Comparison of ENCODE assay signal across 8 cellular contexts in genomic region chr2:68908392-68908970, GRCh38. TPM values are rescaled to one million over a fixed set of nuclear protein-coding genes. Genes with fewer than 3 reads are reported as not detected.
DNase-seq lines count a peak whose midpoint lies in the region; TF ChIP-seq lines count a peak whose summit lies in the region.

No MANE protein-coding gene starts in this region.

- no peak overlapping the region for H3K27ac ChIP-seq in SK-N-SH (ENCODE audit: low read depth in 2 of 2, low read length in 1 of 2)

- CTCF ChIA-PET in SK-N-SH (lab: Yijun Ruan, JAX): interaction anchor here (0.5 to 7.8 kb wide), 14 partner anchors 9 to 511 kb away, joined by 3 to 156 read pairs (median 5); no protein-coding TSS in a partner anchor

- H3K36me3 ChIP-seq in SK-N-SH (replicated peaks in 1 of 2; ENCODE audit: control insufficient read depth in 1 of 2, insufficient read depth in 2 of 2, low read length in 1 of 2): no peaks in the 10 kb centered on the region
- H3K36me3 ChIP-seq in BE2C: no peaks in the 10 kb centered on the region

- H3K9me3 ChIP-seq in SK-N-SH (no peaks in the 10 kb centered on the region), BE2C (no peaks in the 10 kb centered on the region)

- 66% methylated on average over 4 of the region's 5 CpGs for WGBS in SK-N-SH (ENCODE audit: low lambda C conversion rate)

- no peak overlapping the region for H3K4me2 ChIP-seq in SK-N-SH

- H3K4me1 ChIP-seq in SK-N-SH (ENCODE audit: control insufficient read depth in 1 of 2, insufficient read depth in 2 of 2, low read depth in 1 of 2, low read length in 1 of 2): peaks cover 0 to 8% of the 10 kb centered on the region in 2 experiments; a peak in 2 of 4 replicates
- no peaks in the 10 kb centered on the region for H3K4me1 ChIP-seq in BE2C

- peak overlapping the region; percentile 88 for H3K27ac Mint-ChIP-seq in activated naive CD8-positive, alpha-beta T cell

- H3K4me3 ChIP-seq in SK-N-SH (ENCODE audit: low read depth in 2 of 2, low read length in 1 of 2): no peak overlapping the region
- H3K4me3 ChIP-seq in BE2C (ENCODE audit: low read depth, low read length): no peak overlapping the region

- DNase-seq in GM04504 (ENCODE audit: low read depth): peak; percentile 31
- peak; percentile 72 for DNase-seq in HCEC 1CT
- DNase-seq in LoVo (ENCODE audit: low spot score): peak; percentile 84
- DNase-seq in SK-N-SH: no peak
- peak; percentile 69 for DNase-seq in iPS-NIHi11 (ENCODE audit: low spot score)
- DNase-seq in stimulated activated CD4-positive, alpha-beta T cell treated with anti-CD3 and anti-CD28 coated beads, TNF-alpha, amount 100 ng/mL, for 1 hour (ENCODE audit: low read depth in 3 of 3, low spot score in 1 of 3): peak; percentile 61 to 72 (median 66)
- no peak for DNase-seq in BE2C

- H3K9me3 Mint-ChIP-seq in activated naive CD8-positive, alpha-beta T cell (ENCODE audit: low read depth): no peaks in the 10 kb centered on the region

- H3K9me2 ChIP-seq in SK-N-SH: no peaks in the 10 kb centered on the region

- peaks cover 32% of the 10 kb centered on the region for H3K4me1 Mint-ChIP-seq in activated naive CD8-positive, alpha-beta T cell (ENCODE audit: low read depth)

- TF ChIP-seq CTCF in SK-N-SH (IDR thresholded peaks at IDR 0.05) (no peak), BE2C (IDR thresholded peaks at IDR 0.05; ENCODE audit: low read depth, low read length) (no peak)

- no peaks in the 10 kb centered on the region for H3K27me3 Mint-ChIP-seq in activated naive CD8-positive, alpha-beta T cell

- H3F3A ChIP-seq in SK-N-SH (replicated peaks; ENCODE audit: insufficient read depth): no peaks in the 10 kb centered on the region

- TF ChIP-seq RAD21 in SK-N-SH (IDR thresholded peaks at IDR 0.05; ENCODE audit: low read length): no peak

- no peak overlapping the region for H2AFZ ChIP-seq in SK-N-SH (ENCODE audit: low read depth)

- no peaks in the 10 kb centered on the region for H4K20me1 ChIP-seq in SK-N-SH (ENCODE audit: insufficient read depth)

- no peaks in the 10 kb centered on the region for H3K36me3 Mint-ChIP-seq in activated naive CD8-positive, alpha-beta T cell

- H3K79me2 ChIP-seq in SK-N-SH (ENCODE audit: insufficient read depth): no peaks in the 10 kb centered on the region

- no peak for TF ChIP-seq EP300 in SK-N-SH (IDR thresholded peaks at IDR 0.05; ENCODE audit: borderline replicate concordance in 1 of 2, low read depth in 1 of 2, low read length in 1 of 2)

- POLR2A ChIA-PET in SK-N-SH (lab: Yijun Ruan, JAX): no interaction called here

- H3K4me3 Mint-ChIP-seq in activated naive CD8-positive, alpha-beta T cell: peak overlapping the region; percentile 67

- H3K27me3 ChIP-seq in SK-N-SH (ENCODE audit: insufficient read depth) (no peaks in the 10 kb centered on the region), BE2C (no peaks in the 10 kb centered on the region)

- no peak overlapping the region for H3K9ac ChIP-seq in SK-N-SH

TF ChIP-seq in SK-N-SH, 30 proteins besides CTCF, POLR2A, EP300 and RAD21:
- TF ChIP-seq NRF1 (IDR thresholded peaks at IDR 0.05; ENCODE audit: low read depth, low read length) (no peak), FOXM1 (IDR thresholded peaks at IDR 0.05; ENCODE audit: low read depth) (no peak), SIN3A (IDR thresholded peaks at IDR 0.05; ENCODE audit: borderline replicate concordance, low read depth, low read length) (no peak), FOXJ3 (CRISPR knock-in tag; IDR thresholded peaks at IDR 0.05) (no peak), PBX3 (IDR thresholded peaks at IDR 0.05) (no peak), RXRA (IDR thresholded peaks at IDR 0.05; ENCODE audit: borderline replicate concordance, low read depth) (no peak), TAF1 (IDR thresholded peaks at IDR 0.05; ENCODE audit: borderline replicate concordance, low read depth, low read length) (no peak), REST (IDR thresholded peaks at IDR 0.05; ENCODE audit: low read depth, low read length) (no peak), ZBTB33 (IDR thresholded peaks at IDR 0.05; ENCODE audit: borderline replicate concordance, low read depth) (no peak), CHD2 (IDR thresholded peaks at IDR 0.05; ENCODE audit: low read length, partially characterized antibody) (no peak), EZH2phosphoT487 (IDR thresholded peaks at IDR 0.05; ENCODE audit: borderline replicate concordance, low read depth) (no peak), FOSL2 (IDR thresholded peaks at IDR 0.05; ENCODE audit: borderline replicate concordance, low read depth) (peak; percentile 11; the same call in 1 of the 2 replicates), SMC3 (IDR thresholded peaks at IDR 0.05; ENCODE audit: low read depth, low read length) (no peak), RFX5 (IDR thresholded peaks at IDR 0.05; ENCODE audit: low read length) (no peak), NFIC (IDR thresholded peaks at IDR 0.05; ENCODE audit: borderline replicate concordance) (no peak), TCF12 (IDR thresholded peaks at IDR 0.05) (0 out of 2 replicates have a peak, but pooled peaks have one; percentile 12)

RNA-seq across cellular contexts. Expression of gene BMP10, which starts 37.3 kb away (rescaled TPM):
- not detected in 2 replicates for polyA plus RNA-seq in SK-N-SH (2012; rRNA removed)
- not detected in 2 replicates for polyA plus RNA-seq in SK-N-SH (2012; cell fraction: cytosol; rRNA removed)
- not detected in 2 replicates for polyA plus RNA-seq in SK-N-SH (2012; cell fraction: nucleus; rRNA removed)
- not detected for polyA plus RNA-seq in BE2C (2012; ENCODE audit: insufficient read depth, insufficient read length, low read depth)

RNA-seq across cellular contexts. Expression of gene GKN2, which starts 44.2 kb away (rescaled TPM):
- polyA plus RNA-seq in SK-N-SH (2012; rRNA removed): not detected in 2 replicates
- polyA plus RNA-seq in SK-N-SH (2012; cell fraction: cytosol; rRNA removed): not detected in 2 replicates
- not detected in 2 replicates for polyA plus RNA-seq in SK-N-SH (2012; cell fraction: nucleus; rRNA removed)
- polyA plus RNA-seq in BE2C (2012; ENCODE audit: insufficient read depth, insufficient read length, low read depth): not detected

Comparison
In these comparisons a context has a peak if more than half of its experiments do, and no peak if none do; other contexts are left out.
1. DNase-seq: peak in GM04504 (single experiment), HCEC 1CT (single experiment), LoVo (single experiment), iPS-NIHi11 (single experiment) and stimulated activated CD4-positive, alpha-beta T cell treated with anti-CD3 and anti-CD28 coated beads, TNF-alpha, amount 100 ng/mL, for 1 hour (3 of 3); none in SK-N-SH (single experiment) and BE2C (single experiment).